14 cellular contexts compared by ENCODE assay signal in the genomic region with DNA sequence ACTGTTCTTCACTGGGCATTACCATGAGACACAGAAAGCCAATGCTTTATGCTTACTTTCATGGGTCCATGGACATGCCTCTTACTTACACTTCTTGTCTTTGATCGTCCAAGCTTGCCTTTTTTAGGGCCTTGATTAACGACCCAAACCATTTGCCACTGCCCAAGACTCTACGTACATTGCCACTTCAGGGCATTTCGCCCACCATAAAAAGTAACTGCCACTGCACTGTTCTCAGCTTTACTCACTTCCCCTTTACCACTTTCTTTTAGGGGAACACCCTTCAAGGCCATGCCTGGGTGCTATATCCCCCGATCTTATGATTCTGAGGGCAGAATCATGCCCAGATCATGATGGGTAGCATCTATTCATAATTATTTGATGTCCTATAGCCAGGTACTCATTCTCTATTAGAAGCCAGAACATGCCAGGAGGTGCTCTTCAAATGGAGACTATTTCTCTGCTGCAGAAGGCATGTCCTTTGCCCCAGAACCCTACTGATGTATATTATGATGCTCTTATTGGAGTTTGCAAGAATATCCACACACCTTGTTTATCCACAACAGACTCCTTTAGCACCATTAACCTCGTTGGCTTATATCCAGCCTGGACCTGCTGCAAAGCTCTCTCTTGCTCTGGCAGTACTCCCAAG.
DNase-seq lines count a peak whose midpoint lies in the region; ATAC-seq and TF ChIP-seq lines count a peak whose summit lies in the region.
"Had no signal": no experiment of that assay in that cellular context is flagged by ENCODE, and none has a peak within 500 bp of the region (broad histone marks: within the 10 kb centered on the region; RNA-seq: fewer than 3 reads in every experiment).

No MANE protein-coding gene starts in this region.

- peak; percentile 72 for ATAC-seq in GM18499 (IDR thresholded peaks at IDR 0.05; ENCODE audit: insufficient read depth, unreplicated experiment)
- peak; percentile 82 for ATAC-seq in GM19452 (IDR thresholded peaks at IDR 0.05; ENCODE audit: unreplicated experiment)
- ATAC-seq in HG02885 (IDR thresholded peaks at IDR 0.05; ENCODE audit: poor library complexity, unreplicated experiment) = peak; percentile 81
- no peak for ATAC-seq in body of pancreas

- H3K4me1 ChIP-seq in body of pancreas = no peaks in the 10 kb centered on the region

- no peaks in the 10 kb centered on the region for H3K9me3 ChIP-seq in body of pancreas
- H3K9me3 ChIP-seq: BE2C, SJSA1 had no signal

- no peaks in the 10 kb centered on the region for H3K27me3 ChIP-seq in body of pancreas
- H3K27me3 ChIP-seq: BE2C, dorsolateral prefrontal cortex, SJSA1 had no signal

- no peak overlapping the region for H3K27ac ChIP-seq in body of pancreas
- H3K27ac ChIP-seq: dorsolateral prefrontal cortex, SJSA1 had no signal

- TF ChIP-seq CTCF in body of pancreas (IDR thresholded peaks at IDR 0.05) = no peak

- DNase-seq in MV-4-11 (lab: John Stamatoyannopoulos, UW) (peak; percentile 57), body of pancreas (no peak), HK-2 (ENCODE audit: unreplicated experiment) (no peak), NCI-H2029 (lab: John Stamatoyannopoulos, UW) (no peak)
- DNase-seq in activated CD4-positive, alpha-beta T cell treated with anti-CD3 and anti-CD28 coated beads for 1 hour = no peak
- DNase-seq: activated naive CD8-positive, alpha-beta T cell treated with anti-CD3 and anti-CD28 coated beads, Interleukin-2, amount 10 ng/mL, durations not matched to agents 7 days and 5 days; dorsolateral prefrontal cortex; mesenchymal stem cell; retina had no signal

- intact Hi-C loops in body of pancreas (cut with DNase I) = no loop called here

- TF ChIP-seq POLR2A in body of pancreas (IDR thresholded peaks at IDR 0.05) = no peak

- 67 to 78% methylated on average over 6 of the region's 6 CpGs for WGBS in body of pancreas, 2 donors

- H3K4me3 ChIP-seq in body of pancreas = no peak overlapping the region
- H3K4me3 ChIP-seq: dorsolateral prefrontal cortex, SJSA1 had no signal

- H3K36me3 ChIP-seq in body of pancreas (replicated peaks in 1 of 2; ENCODE audit: insufficient read depth in 1 of 2, low read depth in 2 of 2) = no peaks in the 10 kb centered on the region
- H3K36me3 ChIP-seq: BE2C, SJSA1 had no signal
